ENCODE assay signal across 10 cellular contexts in genomic region chr6:137202078-137202477, GRCh38. TPM values are rescaled to one million over a fixed set of nuclear protein-coding genes. Genes with fewer than 3 reads are reported as not detected.
DNase-seq lines count a peak whose midpoint lies in the region; ATAC-seq, FAIRE-seq and TF ChIP-seq lines count a peak whose summit lies in the region.
"Had no signal": no experiment of that assay in that cellular context is flagged by ENCODE, and none has a peak within 500 bp of the region (broad histone marks: within the 10 kb centered on the region; RNA-seq: fewer than 3 reads in every experiment).

No MANE protein-coding gene starts in this region.

- H3K36me3 Mint-ChIP-seq in chondrocyte (ENCODE audit: low read depth) = peaks cover 40% of the 10 kb centered on the region
- peaks cover 32 to 54% (median 49%) of the 10 kb centered on the region in 5 donors for H3K36me3 Mint-ChIP-seq in naive thymus-derived CD4-positive, alpha-beta T cell
- H3K36me3 Mint-ChIP-seq in Caco-2 (ENCODE audit: insufficient read depth, unreplicated experiment) = peaks cover 73% of the 10 kb centered on the region

- H3K27me3 ChIP-seq in DND-41 (ENCODE audit: insufficient read depth, low read length, poor library complexity) = no peaks in the 10 kb centered on the region
- H3K27me3 ChIP-seq in naive thymus-derived CD4-positive, alpha-beta T cell (ENCODE audit: control insufficient read depth in 2 of 2, insufficient read depth in 2 of 2, low read length in 2 of 2) = no peaks in the 10 kb centered on the region
- no peaks in the 10 kb centered on the region for H3K27me3 ChIP-seq in Caco-2 (replicated peaks; ENCODE audit: control insufficient read depth, insufficient read depth, low read length)

- no peak overlapping the region for H3K4me2 ChIP-seq in DND-41 (ENCODE audit: insufficient read depth, low read length)

- CTCF ChIA-PET in naive thymus-derived CD4-positive, alpha-beta T cell (lab: Charles Lee) = no interaction called here
- CTCF ChIA-PET in Caco-2 (lab: Charles Lee) = no interaction called here

- no peaks in the 10 kb centered on the region for H3K27me3 Mint-ChIP-seq in chondrocyte (ENCODE audit: low read depth)
- H3K27me3 Mint-ChIP-seq in naive thymus-derived CD4-positive, alpha-beta T cell = no peaks in the 10 kb centered on the region
- no peaks in the 10 kb centered on the region for H3K27me3 Mint-ChIP-seq in Caco-2 (ENCODE audit: insufficient read depth, unreplicated experiment)

- H3K9me3 ChIP-seq in DND-41 (ENCODE audit: insufficient read depth, low read length, severe bottlenecking) (no peaks in the 10 kb centered on the region), Caco-2 (no peaks in the 10 kb centered on the region)
- H3K9me3 ChIP-seq in naive thymus-derived CD4-positive, alpha-beta T cell (ENCODE audit: control insufficient read depth in 2 of 3, low read length in 3 of 3) = no peaks in the 10 kb centered on the region

- peaks cover 5% of the 10 kb centered on the region for H3K4me1 Mint-ChIP-seq in chondrocyte (ENCODE audit: low read depth)
- H3K4me1 Mint-ChIP-seq in naive thymus-derived CD4-positive, alpha-beta T cell = peaks cover 0 to 15% (median 4%) of the 10 kb centered on the region in 7 donors
- no peaks in the 10 kb centered on the region for H3K4me1 Mint-ChIP-seq in Caco-2 (ENCODE audit: low read depth, unreplicated experiment)

- peak; percentile 18 for DNase-seq in DND-41
- no peak for DNase-seq in chondrocyte (ENCODE audit: low spot score)
- no peak for DNase-seq in naive thymus-derived CD4-positive, alpha-beta T cell
- no peak for DNase-seq in Caco-2
- DNase-seq in stimulated activated CD4-positive, alpha-beta T cell treated with anti-CD3 and anti-CD28 coated beads, Interleukin-4, amount 100 ng/mL, for 4 hours = no peak
- no peak for DNase-seq in RCC 7860 (ENCODE audit: low spot score)

- H3K9me3 Mint-ChIP-seq in chondrocyte (ENCODE audit: low read depth) (no peaks in the 10 kb centered on the region), Caco-2 (ENCODE audit: unreplicated experiment) (no peaks in the 10 kb centered on the region)
- no peaks in the 10 kb centered on the region for H3K9me3 Mint-ChIP-seq in naive thymus-derived CD4-positive, alpha-beta T cell

- H3K27ac Mint-ChIP-seq in chondrocyte (ENCODE audit: unreplicated experiment) (no peak overlapping the region), Caco-2 (ENCODE audit: unreplicated experiment) (no peak overlapping the region)
- H3K27ac Mint-ChIP-seq in naive thymus-derived CD4-positive, alpha-beta T cell = peak overlapping the region in 1 of 9 donors; percentile 1

- H3K4me3 Mint-ChIP-seq in chondrocyte (ENCODE audit: unreplicated experiment) (no peak overlapping the region), Caco-2 (ENCODE audit: unreplicated experiment) (no peak overlapping the region)
- H3K4me3 Mint-ChIP-seq in naive thymus-derived CD4-positive, alpha-beta T cell = no peak overlapping the region

- no peak overlapping the region for H3K27ac ChIP-seq in DND-41 (ENCODE audit: low read length)
- no peak overlapping the region for H3K27ac ChIP-seq in naive thymus-derived CD4-positive, alpha-beta T cell (ENCODE audit: low read depth, low read length)

- ATAC-seq in DND-41 (ENCODE audit: insufficient read depth, low read depth) = no peak
- ATAC-seq in HG03432 (IDR thresholded peaks at IDR 0.05; ENCODE audit: unreplicated experiment) = peak; percentile 58
- peak; percentile 42 for ATAC-seq in naive thymus-derived CD4-positive, alpha-beta T cell
- no peak for ATAC-seq in GM18858 (IDR thresholded peaks at IDR 0.05; ENCODE audit: unreplicated experiment)

- TF ChIP-seq CTCF in DND-41 (IDR thresholded peaks at IDR 0.05; ENCODE audit: borderline replicate concordance, extremely low read depth, low read length, poor library complexity, severe bottlenecking) = peak; percentile 42
- TF ChIP-seq CTCF in chondrocyte (IDR thresholded peaks at IDR 0.05) = peak; percentile 58
- no peak for TF ChIP-seq CTCF in Caco-2 (IDR thresholded peaks at IDR 0.05; ENCODE audit: insufficient read depth in 1 of 2, low read depth in 1 of 2, low read length in 1 of 2, severe bottlenecking in 1 of 2, unreplicated experiment in 1 of 2)

- no peak overlapping the region for H2AFZ ChIP-seq in DND-41 (ENCODE audit: low read depth, low read length)

- no peak overlapping the region for H3K9ac ChIP-seq in DND-41 (ENCODE audit: low read depth, low read length)

- POLR2A ChIA-PET in naive thymus-derived CD4-positive, alpha-beta T cell (lab: Charles Lee) = no interaction called here
- POLR2A ChIA-PET in Caco-2 (lab: Charles Lee) = no interaction called here

- FAIRE-seq in RCC 7860 (lab: Jason Lieb, UNC) = no peak

- H3K79me2 ChIP-seq in DND-41 (ENCODE audit: insufficient read depth, low read length) = no peaks in the 10 kb centered on the region

- H3K36me3 ChIP-seq in DND-41 (ENCODE audit: insufficient read depth, low read length) (peaks cover 75% of the 10 kb centered on the region), Caco-2 (ENCODE audit: control insufficient read depth, insufficient read depth, low read length) (0 out of 2 replicates have a peak, but pooled peaks cover 2% of the 10 kb centered on the region)
- peaks cover 0 to 55% (median 29%) of the 10 kb centered on the region in 3 experiments for H3K36me3 ChIP-seq in naive thymus-derived CD4-positive, alpha-beta T cell (ENCODE audit: control insufficient read depth in 2 of 3, insufficient read depth in 3 of 3, low read length in 3 of 3)

- no peaks in the 10 kb centered on the region for H4K20me1 ChIP-seq in DND-41 (ENCODE audit: insufficient read depth, low read length)

- H3K4me1 ChIP-seq in DND-41 (ENCODE audit: insufficient read depth, low read length) = no peaks in the 10 kb centered on the region
- peaks cover 0 to 5% of the 10 kb centered on the region in 2 donors for H3K4me1 ChIP-seq in naive thymus-derived CD4-positive, alpha-beta T cell (ENCODE audit: control insufficient read depth in 2 of 2, insufficient read depth in 2 of 2, low read length in 2 of 2)
- H3K4me1 ChIP-seq in Caco-2 = peaks cover 5% of the 10 kb centered on the region; the same call in 1 of the 2 replicates

- no TSS peak for BruUV-seq in Caco-2 (replicated peaks; lab: Mats Ljungman, UMichigan)

- H3K4me3 ChIP-seq in DND-41 (ENCODE audit: low read depth in 1 of 2, low read length in 2 of 2) (no peak overlapping the region), Caco-2 (ENCODE audit: low read depth, low read length) (no peak overlapping the region)
- no peak overlapping the region for H3K4me3 ChIP-seq in naive thymus-derived CD4-positive, alpha-beta T cell (ENCODE audit: low read length)

- intact Hi-C loops in naive thymus-derived CD4-positive, alpha-beta T cell (cut with micrococcal nuclease) = no loop called here
- intact Hi-C loops in Caco-2 (cut with micrococcal nuclease; ENCODE audit: unreplicated experiment) = loop anchor here (1.0 kb wide), 1 partner anchor 108 kb away; no protein-coding TSS in a partner anchor

RNA-seq across cellular contexts. Expression of gene IFNGR1, which starts 17.1 kb away (rescaled TPM):
- 29.1 to 52.7 TPM (median 51.8 TPM) in 3 replicates for total RNA-seq in chondrocyte
- 10 to 100 TPM; 29.2 to 90.7 (median 31.3) TPM for total RNA-seq in naive thymus-derived CD4-positive, alpha-beta T cell
- polyA plus RNA-seq in naive thymus-derived CD4-positive, alpha-beta T cell = 10 to 100 TPM; 27.9 to 32.6 TPM
- total RNA-seq in Caco-2 (2022) = 56.9 and 58.0 TPM in 2 replicates

RNA-seq across cellular contexts. Expression of gene IL22RA2, which starts 28.6 kb away (rescaled TPM):
- total RNA-seq in chondrocyte (not detected in 3 replicates), Caco-2 (2022) (not detected in 2 replicates)
- total RNA-seq in naive thymus-derived CD4-positive, alpha-beta T cell = not detected
- polyA plus RNA-seq in naive thymus-derived CD4-positive, alpha-beta T cell = not detected
- total RNA-seq: renal cortical epithelial cell, subcutaneous adipose tissue had no signal

Comparison
In these comparisons a context has a peak if more than half of its experiments do, and no peak if none do; other contexts are left out.
1. ATAC-seq: peak in HG03432 (single experiment) and naive thymus-derived CD4-positive, alpha-beta T cell (single experiment); none in DND-41 (single experiment) and GM18858 (single experiment).
2. CTCF ChIP-seq: peak in DND-41 (single experiment) and chondrocyte (single experiment); none in Caco-2 (0 of 2).